Comparison of ENCODE assay signal across 3 cellular contexts in the genomic region with DNA sequence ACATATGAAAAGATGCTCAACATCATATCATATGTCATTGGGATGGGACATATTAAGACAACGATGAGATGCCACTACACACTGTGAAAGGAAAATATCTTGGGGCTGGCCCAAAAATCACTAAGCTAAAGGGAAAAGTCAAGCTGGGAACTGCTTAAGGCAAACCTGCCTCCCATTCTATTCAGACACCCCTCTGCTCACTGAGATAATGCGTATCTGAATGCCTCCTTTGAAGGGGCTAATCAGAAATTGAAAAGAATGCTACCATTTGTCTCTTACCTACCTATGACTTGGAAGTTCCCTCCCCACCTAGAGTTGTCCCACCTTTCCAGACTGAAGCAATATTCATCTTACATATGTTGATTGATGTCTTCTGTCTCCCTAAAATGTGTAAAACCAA.
TF ChIP-seq lines count a peak whose summit lies in the region.

No MANE protein-coding gene starts in this region.

TF ChIP-seq in GM23338, 12 proteins besides CTCF, POLR2A, EP300 and RAD21 (continues in another document):
- TF ChIP-seq EZH2phosphoT487 (IDR thresholded peaks at IDR 0.05; ENCODE audit: unreplicated experiment) (no peak), JUNB (IDR thresholded peaks at IDR 0.05; ENCODE audit: unreplicated experiment) (no peak), POLR2AphosphoS5 (IDR thresholded peaks at IDR 0.05; ENCODE audit: low read depth) (no peak), NANOG (IDR thresholded peaks at IDR 0.05; ENCODE audit: borderline replicate concordance) (no peak), STAT1 (IDR thresholded peaks at IDR 0.05; ENCODE audit: unreplicated experiment) (no peak)
- TF ChIP-seq, protein P1, sequence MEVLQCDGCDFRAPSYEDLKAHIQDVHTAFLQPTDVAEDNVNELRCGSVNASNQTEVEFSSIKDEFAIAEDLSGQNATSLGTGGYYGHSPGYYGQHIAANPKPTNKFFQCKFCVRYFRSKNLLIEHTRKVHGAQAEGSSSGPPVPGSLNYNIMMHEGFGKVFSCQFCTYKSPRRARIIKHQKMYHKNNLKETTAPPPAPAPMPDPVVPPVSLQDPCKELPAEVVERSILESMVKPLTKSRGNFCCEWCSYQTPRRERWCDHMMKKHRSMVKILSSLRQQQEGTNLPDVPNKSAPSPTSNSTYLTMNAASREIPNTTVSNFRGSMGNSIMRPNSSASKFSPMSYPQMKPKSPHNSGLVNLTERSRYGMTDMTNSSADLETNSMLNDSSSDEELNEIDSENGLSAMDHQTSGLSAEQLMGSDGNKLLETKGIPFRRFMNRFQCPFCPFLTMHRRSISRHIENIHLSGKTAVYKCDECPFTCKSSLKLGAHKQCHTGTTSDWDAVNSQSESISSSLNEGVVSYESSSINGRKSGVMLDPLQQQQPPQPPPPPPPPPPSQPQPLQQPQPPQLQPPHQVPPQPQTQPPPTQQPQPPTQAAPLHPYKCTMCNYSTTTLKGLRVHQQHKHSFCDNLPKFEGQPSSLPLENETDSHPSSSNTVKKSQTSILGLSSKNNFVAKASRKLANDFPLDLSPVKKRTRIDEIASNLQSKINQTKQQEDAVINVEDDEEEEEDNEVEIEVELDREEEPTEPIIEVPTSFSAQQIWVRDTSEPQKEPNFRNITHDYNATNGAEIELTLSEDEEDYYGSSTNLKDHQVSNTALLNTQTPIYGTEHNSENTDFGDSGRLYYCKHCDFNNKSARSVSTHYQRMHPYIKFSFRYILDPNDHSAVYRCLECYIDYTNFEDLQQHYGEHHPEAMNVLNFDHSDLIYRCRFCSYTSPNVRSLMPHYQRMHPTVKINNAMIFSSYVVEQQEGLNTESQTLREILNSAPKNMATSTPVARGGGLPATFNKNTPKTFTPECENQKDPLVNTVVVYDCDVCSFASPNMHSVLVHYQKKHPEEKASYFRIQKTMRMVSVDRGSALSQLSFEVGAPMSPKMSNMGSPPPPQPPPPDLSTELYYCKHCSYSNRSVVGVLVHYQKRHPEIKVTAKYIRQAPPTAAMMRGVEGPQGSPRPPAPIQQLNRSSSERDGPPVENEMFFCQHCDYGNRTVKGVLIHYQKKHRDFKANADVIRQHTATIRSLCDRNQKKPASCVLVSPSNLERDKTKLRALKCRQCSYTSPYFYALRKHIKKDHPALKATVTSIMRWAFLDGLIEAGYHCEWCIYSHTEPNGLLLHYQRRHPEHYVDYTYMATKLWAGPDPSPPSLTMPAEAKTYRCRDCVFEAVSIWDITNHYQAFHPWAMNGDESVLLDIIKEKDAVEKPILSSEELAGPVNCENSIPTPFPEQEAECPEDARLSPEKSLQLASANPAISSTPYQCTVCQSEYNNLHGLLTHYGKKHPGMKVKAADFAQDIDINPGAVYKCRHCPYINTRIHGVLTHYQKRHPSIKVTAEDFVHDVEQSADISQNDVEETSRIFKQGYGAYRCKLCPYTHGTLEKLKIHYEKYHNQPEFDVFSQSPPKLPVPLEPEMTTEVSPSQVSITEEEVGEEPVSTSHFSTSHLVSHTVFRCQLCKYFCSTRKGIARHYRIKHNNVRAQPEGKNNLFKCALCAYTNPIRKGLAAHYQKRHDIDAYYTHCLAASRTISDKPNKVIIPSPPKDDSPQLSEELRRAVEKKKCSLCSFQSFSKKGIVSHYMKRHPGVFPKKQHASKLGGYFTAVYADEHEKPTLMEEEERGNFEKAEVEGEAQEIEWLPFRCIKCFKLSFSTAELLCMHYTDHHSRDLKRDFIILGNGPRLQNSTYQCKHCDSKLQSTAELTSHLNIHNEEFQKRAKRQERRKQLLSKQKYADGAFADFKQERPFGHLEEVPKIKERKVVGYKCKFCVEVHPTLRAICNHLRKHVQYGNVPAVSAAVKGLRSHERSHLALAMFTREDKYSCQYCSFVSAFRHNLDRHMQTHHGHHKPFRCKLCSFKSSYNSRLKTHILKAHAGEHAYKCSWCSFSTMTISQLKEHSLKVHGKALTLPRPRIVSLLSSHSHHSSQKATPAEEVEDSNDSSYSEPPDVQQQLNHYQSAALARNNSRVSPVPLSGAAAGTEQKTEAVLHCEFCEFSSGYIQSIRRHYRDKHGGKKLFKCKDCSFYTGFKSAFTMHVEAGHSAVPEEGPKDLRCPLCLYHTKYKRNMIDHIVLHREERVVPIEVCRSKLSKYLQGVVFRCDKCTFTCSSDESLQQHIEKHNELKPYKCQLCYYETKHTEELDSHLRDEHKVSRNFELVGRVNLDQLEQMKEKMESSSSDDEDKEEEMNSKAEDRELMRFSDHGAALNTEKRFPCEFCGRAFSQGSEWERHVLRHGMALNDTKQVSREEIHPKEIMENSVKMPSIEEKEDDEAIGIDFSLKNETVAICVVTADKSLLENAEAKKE (CRISPR knock-in tag; IDR thresholded peaks at IDR 0.05), result no peak

TF ChIP-seq in H1, 55 proteins besides CTCF, POLR2A, EP300 and RAD21:
- no peak for TF ChIP-seq TEAD4 (IDR thresholded peaks at IDR 0.05; ENCODE audit: low read depth, low read length)
- TF ChIP-seq NANOG (IDR thresholded peaks at IDR 0.05; ENCODE audit: insufficient read depth, low read depth, low read length, poor library complexity, severe bottlenecking), result peak; percentile 61

TF ChIP-seq in GM12891, 5 proteins besides CTCF, POLR2A, EP300 and RAD21:
- TF ChIP-seq PAX5 (IDR thresholded peaks at IDR 0.05; ENCODE audit: insufficient read depth, low read length, severe bottlenecking) (no peak), POU2F2 (IDR thresholded peaks at IDR 0.05; ENCODE audit: low read depth, low read length) (no peak), TAF1 (IDR thresholded peaks at IDR 0.05; ENCODE audit: low read depth, low read length) (no peak), SPI1 (IDR thresholded peaks at IDR 0.05; ENCODE audit: low read depth, low read length) (no peak), POLR2AphosphoS5 (IDR thresholded peaks at IDR 0.05; ENCODE audit: low read depth, low read length) (no peak)
